1 cellular context compared by ENCODE assay signal in genomic region chr19:35975608-35976214, GRCh38.
TF ChIP-seq lines count a peak whose summit lies in the region.

No MANE protein-coding gene starts in this region.

TF ChIP-seq in K562, 482 proteins besides CTCF, POLR2A, EP300 and RAD21 (continues in another document):
- no peak for TF ChIP-seq RNF2 (IDR thresholded peaks at IDR 0.05)
- TF ChIP-seq ZNF282 (CRISPR knock-in tag; IDR thresholded peaks at IDR 0.05), result no peak
- TF ChIP-seq U2AF1 (optimal IDR thresholded peaks at IDR 0.05; ENCODE audit: low read depth, low read length), result no peak
- no peak for TF ChIP-seq PHB (CRISPR knock-in tag; IDR thresholded peaks at IDR 0.05)
- no peak for TF ChIP-seq ZNF699 (CRISPR knock-in tag; IDR thresholded peaks at IDR 0.05; ENCODE audit: insufficient replicate concordance)
- TF ChIP-seq, protein P1, sequence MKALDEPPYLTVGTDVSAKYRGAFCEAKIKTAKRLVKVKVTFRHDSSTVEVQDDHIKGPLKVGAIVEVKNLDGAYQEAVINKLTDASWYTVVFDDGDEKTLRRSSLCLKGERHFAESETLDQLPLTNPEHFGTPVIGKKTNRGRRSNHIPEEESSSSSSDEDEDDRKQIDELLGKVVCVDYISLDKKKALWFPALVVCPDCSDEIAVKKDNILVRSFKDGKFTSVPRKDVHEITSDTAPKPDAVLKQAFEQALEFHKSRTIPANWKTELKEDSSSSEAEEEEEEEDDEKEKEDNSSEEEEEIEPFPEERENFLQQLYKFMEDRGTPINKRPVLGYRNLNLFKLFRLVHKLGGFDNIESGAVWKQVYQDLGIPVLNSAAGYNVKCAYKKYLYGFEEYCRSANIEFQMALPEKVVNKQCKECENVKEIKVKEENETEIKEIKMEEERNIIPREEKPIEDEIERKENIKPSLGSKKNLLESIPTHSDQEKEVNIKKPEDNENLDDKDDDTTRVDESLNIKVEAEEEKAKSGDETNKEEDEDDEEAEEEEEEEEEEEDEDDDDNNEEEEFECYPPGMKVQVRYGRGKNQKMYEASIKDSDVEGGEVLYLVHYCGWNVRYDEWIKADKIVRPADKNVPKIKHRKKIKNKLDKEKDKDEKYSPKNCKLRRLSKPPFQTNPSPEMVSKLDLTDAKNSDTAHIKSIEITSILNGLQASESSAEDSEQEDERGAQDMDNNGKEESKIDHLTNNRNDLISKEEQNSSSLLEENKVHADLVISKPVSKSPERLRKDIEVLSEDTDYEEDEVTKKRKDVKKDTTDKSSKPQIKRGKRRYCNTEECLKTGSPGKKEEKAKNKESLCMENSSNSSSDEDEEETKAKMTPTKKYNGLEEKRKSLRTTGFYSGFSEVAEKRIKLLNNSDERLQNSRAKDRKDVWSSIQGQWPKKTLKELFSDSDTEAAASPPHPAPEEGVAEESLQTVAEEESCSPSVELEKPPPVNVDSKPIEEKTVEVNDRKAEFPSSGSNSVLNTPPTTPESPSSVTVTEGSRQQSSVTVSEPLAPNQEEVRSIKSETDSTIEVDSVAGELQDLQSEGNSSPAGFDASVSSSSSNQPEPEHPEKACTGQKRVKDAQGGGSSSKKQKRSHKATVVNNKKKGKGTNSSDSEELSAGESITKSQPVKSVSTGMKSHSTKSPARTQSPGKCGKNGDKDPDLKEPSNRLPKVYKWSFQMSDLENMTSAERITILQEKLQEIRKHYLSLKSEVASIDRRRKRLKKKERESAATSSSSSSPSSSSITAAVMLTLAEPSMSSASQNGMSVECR (CRISPR knock-in tag; IDR thresholded peaks at IDR 0.05), result peak; percentile 35; the same call in 1 of the 2 replicates
- TF ChIP-seq, protein P2, sequence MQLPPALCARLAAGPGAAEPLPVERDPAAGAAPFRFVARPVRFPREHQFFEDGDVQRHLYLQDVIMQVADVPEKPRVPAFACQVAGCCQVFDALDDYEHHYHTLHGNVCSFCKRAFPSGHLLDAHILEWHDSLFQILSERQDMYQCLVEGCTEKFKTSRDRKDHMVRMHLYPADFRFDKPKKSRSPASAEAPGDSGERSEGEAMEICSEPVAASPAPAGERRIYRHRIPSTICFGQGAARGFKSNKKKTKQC (CRISPR knock-in tag; IDR thresholded peaks at IDR 0.05), result peak; percentile 48; the same call in 1 of the 2 replicates
- TF ChIP-seq NEUROD1 (IDR thresholded peaks at IDR 0.05; ENCODE audit: borderline replicate concordance, low read depth, low read length, partially characterized antibody), result no peak
- no peak for TF ChIP-seq NR1H2 (CRISPR knock-in tag; IDR thresholded peaks at IDR 0.05)
- no peak for TF ChIP-seq NONO (IDR thresholded peaks at IDR 0.05; ENCODE audit: low read depth in 2 of 2, low read length in 1 of 2)
- no peak for TF ChIP-seq CBX5 (IDR thresholded peaks at IDR 0.05; ENCODE audit: borderline replicate concordance, low read depth)
- TF ChIP-seq PHTF2 (CRISPR knock-in tag; IDR thresholded peaks at IDR 0.05), result no peak
- peak; percentile 41 to 73; a peak in 2 of 4 replicates for TF ChIP-seq TEAD1 (CRISPR knock-in tag; IDR thresholded peaks at IDR 0.05)
- TF ChIP-seq THRAP3 (IDR thresholded peaks at IDR 0.05; ENCODE audit: borderline replicate concordance), result no peak
- no peak for TF ChIP-seq ILK (tag; IDR thresholded peaks at IDR 0.05; ENCODE audit: borderline replicate concordance, low read depth)
- no peak for TF ChIP-seq ZBTB8A (IDR thresholded peaks at IDR 0.05; ENCODE audit: partially characterized antibody)
- no peak for TF ChIP-seq RERE (CRISPR knock-in tag; IDR thresholded peaks at IDR 0.05; ENCODE audit: borderline replicate concordance)
- no peak for TF ChIP-seq CUX1 (CRISPR knock-in tag; IDR thresholded peaks at IDR 0.05)
- TF ChIP-seq, protein P3, sequence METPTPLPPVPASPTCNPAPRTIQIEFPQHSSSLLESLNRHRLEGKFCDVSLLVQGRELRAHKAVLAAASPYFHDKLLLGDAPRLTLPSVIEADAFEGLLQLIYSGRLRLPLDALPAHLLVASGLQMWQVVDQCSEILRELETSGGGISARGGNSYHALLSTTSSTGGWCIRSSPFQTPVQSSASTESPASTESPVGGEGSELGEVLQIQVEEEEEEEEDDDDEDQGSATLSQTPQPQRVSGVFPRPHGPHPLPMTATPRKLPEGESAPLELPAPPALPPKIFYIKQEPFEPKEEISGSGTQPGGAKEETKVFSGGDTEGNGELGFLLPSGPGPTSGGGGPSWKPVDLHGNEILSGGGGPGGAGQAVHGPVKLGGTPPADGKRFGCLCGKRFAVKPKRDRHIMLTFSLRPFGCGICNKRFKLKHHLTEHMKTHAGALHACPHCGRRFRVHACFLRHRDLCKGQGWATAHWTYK (CRISPR knock-in tag; IDR thresholded peaks at IDR 0.05), result no peak
- TF ChIP-seq ARID1B (IDR thresholded peaks at IDR 0.05), result no peak
- no peak for TF ChIP-seq RB1 (IDR thresholded peaks at IDR 0.05; ENCODE audit: low read depth)
- no peak for TF ChIP-seq NFYB (IDR thresholded peaks at IDR 0.05; ENCODE audit: extremely low read depth, insufficient read length)
- TF ChIP-seq RBM14 (IDR thresholded peaks at IDR 0.05; ENCODE audit: borderline replicate concordance, insufficient read depth, low read depth, low read length), result no peak
- no peak for TF ChIP-seq POLR2G (IDR thresholded peaks at IDR 0.05; ENCODE audit: low read depth, low read length)
- no peak for TF ChIP-seq ESRRB (CRISPR knock-in tag; IDR thresholded peaks at IDR 0.05; ENCODE audit: borderline replicate concordance)
- 0 out of 2 replicates have a peak, but pooled peaks have one; percentile 23 for TF ChIP-seq ZNF766 (CRISPR knock-in tag; conservative IDR thresholded peaks at IDR 0.05)
- TF ChIP-seq CHAMP1 (IDR thresholded peaks at IDR 0.05), result 0 out of 2 replicates have a peak, but pooled peaks have one; percentile 16
- TF ChIP-seq ZNF561 (CRISPR knock-in tag; conservative IDR thresholded peaks at IDR 0.05), result no peak
- no peak for TF ChIP-seq PHF8 (IDR thresholded peaks at IDR 0.05; ENCODE audit: borderline replicate concordance, low read length)
- TF ChIP-seq PRMT5 (CRISPR knock-in tag; IDR thresholded peaks at IDR 0.05), result peak; percentile 79
- no peak for TF ChIP-seq HOMEZ (CRISPR knock-in tag; IDR thresholded peaks at IDR 0.05)
- TF ChIP-seq WHSC1 (IDR thresholded peaks at IDR 0.05; ENCODE audit: low read length), result no peak
- no peak for TF ChIP-seq ZNF24 (IDR thresholded peaks at IDR 0.05)
- TF ChIP-seq MIER1 (IDR thresholded peaks at IDR 0.05; ENCODE audit: low read depth), result peak; percentile 94
- no peak for TF ChIP-seq TAF7 (tag; IDR thresholded peaks at IDR 0.05)
- no peak for TF ChIP-seq MAFG (tag; conservative IDR thresholded peaks at IDR 0.05)
- TF ChIP-seq TRIM24 (IDR thresholded peaks at IDR 0.05), result no peak
- no peak for TF ChIP-seq ETV6 (IDR thresholded peaks at IDR 0.05; ENCODE audit: borderline replicate concordance in 1 of 2, low read depth in 2 of 2, low read length in 1 of 2)
- no peak for TF ChIP-seq ETV6 (CRISPR knock-in tag; IDR thresholded peaks at IDR 0.05; ENCODE audit: borderline replicate concordance)
- peak in 1 of 2 experiments; percentile 32; a peak in 1 of 4 replicates for TF ChIP-seq MAZ (CRISPR knock-in tag; conservative IDR thresholded peaks at IDR 0.05 in 1 of 2, IDR thresholded peaks at IDR 0.05 in 1 of 2)
- no peak for TF ChIP-seq NFATC3 (IDR thresholded peaks at IDR 0.05)
- TF ChIP-seq CXXC5 (CRISPR knock-in tag; IDR thresholded peaks at IDR 0.05), result no peak
- TF ChIP-seq, protein P4, sequence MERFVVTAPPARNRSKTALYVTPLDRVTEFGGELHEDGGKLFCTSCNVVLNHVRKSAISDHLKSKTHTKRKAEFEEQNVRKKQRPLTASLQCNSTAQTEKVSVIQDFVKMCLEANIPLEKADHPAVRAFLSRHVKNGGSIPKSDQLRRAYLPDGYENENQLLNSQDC (CRISPR knock-in tag; IDR thresholded peaks at IDR 0.05), result no peak
- TF ChIP-seq PPARD (CRISPR knock-in tag; IDR thresholded peaks at IDR 0.05), result no peak
- no peak for TF ChIP-seq KAT8 (IDR thresholded peaks at IDR 0.05; ENCODE audit: low read depth)
- TF ChIP-seq XRCC3 (IDR thresholded peaks at IDR 0.05), result no peak
